ENCODE assay signal across 15 cellular contexts in genomic region chr5:72269411-72269780, GRCh38.
"Had no signal": no experiment of that assay in that cellular context is flagged by ENCODE, and none has a peak within 500 bp of the region (broad histone marks: within the 10 kb centered on the region; RNA-seq: fewer than 3 reads in every experiment).

No MANE protein-coding gene starts in this region.

- H3K27ac ChIP-seq: ascending aorta, epithelial cell of prostate, heart left ventricle, lower lobe of right lung, tibial artery, vagina had no signal

- H3K4me3 ChIP-seq: ascending aorta, heart left ventricle, lower lobe of right lung, tibial artery, vagina had no signal

- H3K36me3 Mint-ChIP-seq: naive B cell had no signal

- H3K27ac Mint-ChIP-seq: activated CD8-positive, alpha-beta memory T cell treated with anti-CD3 and anti-CD28 coated beads, Interleukin-2, amount 10 ng/mL, durations not matched to agents 7 days and 5 days; activated naive CD4-positive, alpha-beta T cell treated with anti-CD3 and anti-CD28 coated beads, Interleukin-2, amount 10 ng/mL, durations not matched to agents 7 days and 5 days had no signal

- DNase-seq: activated CD4-positive, alpha-beta T cell treated with anti-CD3 and anti-CD28 coated beads for 1 hour; activated T-cell treated with anti-CD3 and anti-CD28 coated beads, Interleukin-2, amount 50 U/mL, for 1 hour; foreskin melanocyte; lower lobe of right lung; midbrain; T1000 had no signal

- H3K4me1 ChIP-seq: lower lobe of right lung had no signal

- H3K36me3 ChIP-seq: ascending aorta, heart left ventricle, lower lobe of right lung, tibial artery, vagina had no signal

- H3K27me3 ChIP-seq: ascending aorta, heart left ventricle, tibial artery, vagina had no signal

- H3K27me3 Mint-ChIP-seq: activated CD8-positive, alpha-beta memory T cell treated with anti-CD3 and anti-CD28 coated beads, Interleukin-2, amount 10 ng/mL, durations not matched to agents 7 days and 5 days; activated naive CD4-positive, alpha-beta T cell treated with anti-CD3 and anti-CD28 coated beads, Interleukin-2, amount 10 ng/mL, durations not matched to agents 7 days and 5 days; naive B cell; stimulated activated naive B cell treated with anti-CD40 and anti-IgM and Interleukin-4, amounts not matched to agents 10 μg/mL and 1 μg/mL and 100 μg/mL, for 72 hours had no signal

- H3K9me3 ChIP-seq: ascending aorta, heart left ventricle, lower lobe of right lung, tibial artery, vagina had no signal

- H3K9me3 Mint-ChIP-seq: activated naive CD4-positive, alpha-beta T cell treated with anti-CD3 and anti-CD28 coated beads, Interleukin-2, amount 10 ng/mL, durations not matched to agents 7 days and 5 days; naive B cell; stimulated activated naive B cell treated with anti-CD40 and anti-IgM and Interleukin-4, amounts not matched to agents 10 μg/mL and 1 μg/mL and 100 μg/mL, for 72 hours had no signal

- H3K4me1 Mint-ChIP-seq: activated CD8-positive, alpha-beta memory T cell treated with anti-CD3 and anti-CD28 coated beads, Interleukin-2, amount 10 ng/mL, durations not matched to agents 7 days and 5 days; activated naive CD4-positive, alpha-beta T cell treated with anti-CD3 and anti-CD28 coated beads, Interleukin-2, amount 10 ng/mL, durations not matched to agents 7 days and 5 days had no signal

- ATAC-seq: activated CD8-positive, alpha-beta memory T cell treated with anti-CD3 and anti-CD28 coated beads, Interleukin-2, amount 10 ng/mL, durations not matched to agents 7 days and 5 days had no signal

- H3K4me3 Mint-ChIP-seq: activated CD8-positive, alpha-beta memory T cell treated with anti-CD3 and anti-CD28 coated beads, Interleukin-2, amount 10 ng/mL, durations not matched to agents 7 days and 5 days; activated naive CD4-positive, alpha-beta T cell treated with anti-CD3 and anti-CD28 coated beads, Interleukin-2, amount 10 ng/mL, durations not matched to agents 7 days and 5 days; naive B cell; stimulated activated naive B cell treated with anti-CD40 and anti-IgM and Interleukin-4, amounts not matched to agents 10 μg/mL and 1 μg/mL and 100 μg/mL, for 72 hours had no signal
